18 cellular contexts compared by ENCODE assay signal in genomic region chr16:68636818-68637217, GRCh38. TPM values are rescaled to one million over a fixed set of nuclear protein-coding genes. Genes with fewer than 3 reads are reported as not detected.
DNase-seq lines count a peak whose midpoint lies in the region; ATAC-seq and TF ChIP-seq lines count a peak whose summit lies in the region.
"Had no signal": no experiment of that assay in that cellular context is flagged by ENCODE, and none has a peak within 500 bp of the region (broad histone marks: within the 10 kb centered on the region; RNA-seq: fewer than 3 reads in every experiment).

No MANE protein-coding gene starts in this region.

- DNase-seq in activated CD8-positive, alpha-beta T cell treated with anti-CD3 and anti-CD28 coated beads for 36 hours: no peak
- DNase-seq in activated CD8-positive, alpha-beta T cell treated with anti-CD3 and anti-CD28 coated beads, Interleukin-2, amount 10 ng/mL, durations not matched to agents 7 days and 5 days: no peak
- peak; percentile 8 for DNase-seq in fibroblast of pulmonary artery (ENCODE audit: low read depth)
- DNase-seq in stimulated activated naive CD8-positive, alpha-beta T cell treated with anti-CD3 and anti-CD28 coated beads, Interleukin-15, Interleukin-2, amounts not matched to agents 100 U/mL and 50 U/mL, for 24 hours: no peak
- no peak for DNase-seq in NCI-H446 treated with DMSO at 0.1 percent for 48 hours (lab: John Stamatoyannopoulos, UW)
- no peak for DNase-seq in sciatic nerve (ENCODE audit: low spot score)
- DNase-seq: activated CD4-positive, alpha-beta T cell treated with anti-CD3 and anti-CD28 coated beads, Interleukin-2, amount 50 U/mL, for 4 hours; activated naive CD8-positive, alpha-beta T cell treated with anti-CD3 and anti-CD28 coated beads, Interleukin-2, amount 10 ng/mL, durations not matched to agents 7 days and 5 days; activated T-cell treated with anti-CD3 and anti-CD28 coated beads, Interleukin-2, amount 50 U/mL, for 48 hours; DMS79; head of caudate nucleus; posterior cingulate gyrus; transverse colon had no signal

- POLR2A ChIA-PET in activated CD8-positive, alpha-beta T cell treated with anti-CD3 and anti-CD28 coated beads for 36 hours (lab: Charles Lee): no interaction called here
- POLR2A ChIA-PET in activated CD8-positive, alpha-beta T cell treated with anti-CD3 and anti-CD28 coated beads, Interleukin-2, amount 10 ng/mL, durations not matched to agents 7 days and 5 days (lab: Charles Lee): no interaction called here

- H3K4me1 Mint-ChIP-seq in activated CD8-positive, alpha-beta T cell treated with anti-CD3 and anti-CD28 coated beads for 36 hours (ENCODE audit: low read depth): peaks cover 2% of the 10 kb centered on the region
- H3K4me1 Mint-ChIP-seq in activated CD8-positive, alpha-beta T cell treated with anti-CD3 and anti-CD28 coated beads, Interleukin-2, amount 10 ng/mL, durations not matched to agents 7 days and 5 days (ENCODE audit: low read depth): no peaks in the 10 kb centered on the region
- H3K4me1 Mint-ChIP-seq in activated T-helper 17 cell treated with anti-CD3 and anti-CD28 coated beads, Interleukin-2, amount 50 U/mL, for 72 hours: no peaks in the 10 kb centered on the region

- no peak overlapping the region for H3K4me3 Mint-ChIP-seq in activated CD8-positive, alpha-beta T cell treated with anti-CD3 and anti-CD28 coated beads for 36 hours
- no peak overlapping the region for H3K4me3 Mint-ChIP-seq in activated CD8-positive, alpha-beta T cell treated with anti-CD3 and anti-CD28 coated beads, Interleukin-2, amount 10 ng/mL, durations not matched to agents 7 days and 5 days
- no peak overlapping the region for H3K4me3 Mint-ChIP-seq in activated T-helper 17 cell treated with anti-CD3 and anti-CD28 coated beads, Interleukin-2, amount 50 U/mL, for 72 hours
- H3K4me3 Mint-ChIP-seq: activated naive CD8-positive, alpha-beta T cell treated with anti-CD3 and anti-CD28 coated beads, Interleukin-2, amount 10 ng/mL, durations not matched to agents 7 days and 5 days had no signal

- CTCF ChIA-PET in activated CD8-positive, alpha-beta T cell treated with anti-CD3 and anti-CD28 coated beads for 36 hours (lab: Charles Lee): interaction anchor here (1.2 kb wide), 1 partner anchor 46 kb away, joined by 4 read pairs; no protein-coding TSS in a partner anchor
- CTCF ChIA-PET in activated CD8-positive, alpha-beta T cell treated with anti-CD3 and anti-CD28 coated beads, Interleukin-2, amount 10 ng/mL, durations not matched to agents 7 days and 5 days (lab: Charles Lee): interaction anchor here (1.0 to 1.5 kb wide), 4 partner anchors 17 to 164 kb away, joined by 3 read pairs; no protein-coding TSS in a partner anchor

- H3K36me3 Mint-ChIP-seq in activated CD8-positive, alpha-beta T cell treated with anti-CD3 and anti-CD28 coated beads for 36 hours (ENCODE audit: low read depth): no peaks in the 10 kb centered on the region
- H3K36me3 Mint-ChIP-seq in activated CD8-positive, alpha-beta T cell treated with anti-CD3 and anti-CD28 coated beads, Interleukin-2, amount 10 ng/mL, durations not matched to agents 7 days and 5 days (ENCODE audit: low read depth): no peaks in the 10 kb centered on the region
- no peaks in the 10 kb centered on the region for H3K36me3 Mint-ChIP-seq in activated T-helper 17 cell treated with anti-CD3 and anti-CD28 coated beads, Interleukin-2, amount 50 U/mL, for 72 hours (ENCODE audit: low read depth)
- H3K36me3 Mint-ChIP-seq: activated naive CD8-positive, alpha-beta T cell treated with anti-CD3 and anti-CD28 coated beads, Interleukin-2, amount 10 ng/mL, durations not matched to agents 7 days and 5 days had no signal

- intact Hi-C loops in activated CD8-positive, alpha-beta T cell treated with anti-CD3 and anti-CD28 coated beads for 36 hours (cut with micrococcal nuclease): no loop called here
- intact Hi-C loops in sciatic nerve (cut with DNase I): no loop called here

- no peak overlapping the region for H3K4me3 ChIP-seq in fibroblast of pulmonary artery (replicated peaks; ENCODE audit: low read depth, low read length)
- H3K4me3 ChIP-seq: esophagus muscularis mucosa, transverse colon had no signal

- H3K27me3 Mint-ChIP-seq in activated CD8-positive, alpha-beta T cell treated with anti-CD3 and anti-CD28 coated beads for 36 hours: peaks cover 6% of the 10 kb centered on the region
- H3K27me3 Mint-ChIP-seq in activated CD8-positive, alpha-beta T cell treated with anti-CD3 and anti-CD28 coated beads, Interleukin-2, amount 10 ng/mL, durations not matched to agents 7 days and 5 days (ENCODE audit: low read depth): peaks cover 10% of the 10 kb centered on the region
- peaks cover 13% of the 10 kb centered on the region for H3K27me3 Mint-ChIP-seq in activated T-helper 17 cell treated with anti-CD3 and anti-CD28 coated beads, Interleukin-2, amount 50 U/mL, for 72 hours

- no peak overlapping the region for H3K27ac Mint-ChIP-seq in activated CD8-positive, alpha-beta T cell treated with anti-CD3 and anti-CD28 coated beads for 36 hours
- H3K27ac Mint-ChIP-seq in activated CD8-positive, alpha-beta T cell treated with anti-CD3 and anti-CD28 coated beads, Interleukin-2, amount 10 ng/mL, durations not matched to agents 7 days and 5 days: no peak overlapping the region
- no peak overlapping the region for H3K27ac Mint-ChIP-seq in activated T-helper 17 cell treated with anti-CD3 and anti-CD28 coated beads, Interleukin-2, amount 50 U/mL, for 72 hours
- H3K27ac Mint-ChIP-seq: activated naive CD8-positive, alpha-beta T cell treated with anti-CD3 and anti-CD28 coated beads, Interleukin-2, amount 10 ng/mL, durations not matched to agents 7 days and 5 days had no signal

- no peaks in the 10 kb centered on the region for H3K9me3 Mint-ChIP-seq in activated CD8-positive, alpha-beta T cell treated with anti-CD3 and anti-CD28 coated beads for 36 hours
- no peaks in the 10 kb centered on the region for H3K9me3 Mint-ChIP-seq in activated CD8-positive, alpha-beta T cell treated with anti-CD3 and anti-CD28 coated beads, Interleukin-2, amount 10 ng/mL, durations not matched to agents 7 days and 5 days (ENCODE audit: insufficient read depth)
- H3K9me3 Mint-ChIP-seq in activated T-helper 17 cell treated with anti-CD3 and anti-CD28 coated beads, Interleukin-2, amount 50 U/mL, for 72 hours: no peaks in the 10 kb centered on the region
- H3K9me3 Mint-ChIP-seq: activated naive CD8-positive, alpha-beta T cell treated with anti-CD3 and anti-CD28 coated beads, Interleukin-2, amount 10 ng/mL, durations not matched to agents 7 days and 5 days had no signal

- TF ChIP-seq CTCF in activated CD8-positive, alpha-beta T cell treated with anti-CD3 and anti-CD28 coated beads for 36 hours (IDR thresholded peaks at IDR 0.05): no peak
- TF ChIP-seq CTCF in fibroblast of pulmonary artery (IDR thresholded peaks at IDR 0.05; ENCODE audit: low read length, missing control alignments): no peak

- peak; percentile 76 for ATAC-seq in activated CD8-positive, alpha-beta T cell treated with anti-CD3 and anti-CD28 coated beads for 36 hours
- ATAC-seq in activated CD8-positive, alpha-beta T cell treated with anti-CD3 and anti-CD28 coated beads, Interleukin-2, amount 10 ng/mL, durations not matched to agents 7 days and 5 days: no peak
- peak; percentile 62 for ATAC-seq in activated T-helper 17 cell treated with anti-CD3 and anti-CD28 coated beads, Interleukin-2, amount 50 U/mL, for 72 hours (replicated peaks)
- peak; percentile 81 for ATAC-seq in stimulated activated naive CD8-positive, alpha-beta T cell treated with anti-CD3 and anti-CD28 coated beads, Interleukin-15, Interleukin-2, amounts not matched to agents 100 U/mL and 50 U/mL, for 24 hours
- ATAC-seq in HG03280 (IDR thresholded peaks at IDR 0.05; ENCODE audit: unreplicated experiment) (no peak), sciatic nerve (no peak)

RNA-seq across cellular contexts. Expression of gene CDH3, which starts 8.3 kb away (rescaled TPM):
- 1 to 10 TPM in 1 of 2 experiments, under 1 TPM in 1; 0.65 to 2.1 TPM for total RNA-seq in activated CD8-positive, alpha-beta T cell treated with anti-CD3 and anti-CD28 coated beads for 36 hours
- not detected for total RNA-seq in activated CD8-positive, alpha-beta T cell treated with anti-CD3 and anti-CD28 coated beads, Interleukin-2, amount 10 ng/mL, durations not matched to agents 7 days and 5 days
- total RNA-seq in activated T-helper 17 cell treated with anti-CD3 and anti-CD28 coated beads, Interleukin-2, amount 50 U/mL, for 72 hours: under 1 TPM; 0.86 to 0.87 TPM
- total RNA-seq in sciatic nerve: 10.2 TPM
- total RNA-seq: A673, lung microvascular endothelial cell had no signal

Comparison
In these comparisons a context has a peak if more than half of its experiments do, and no peak if none do; other contexts are left out.
1. ATAC-seq: peak in activated CD8-positive, alpha-beta T cell treated with anti-CD3 and anti-CD28 coated beads for 36 hours (single experiment), activated T-helper 17 cell treated with anti-CD3 and anti-CD28 coated beads, Interleukin-2, amount 50 U/mL, for 72 hours (single experiment) and stimulated activated naive CD8-positive, alpha-beta T cell treated with anti-CD3 and anti-CD28 coated beads, Interleukin-15, Interleukin-2, amounts not matched to agents 100 U/mL and 50 U/mL, for 24 hours (single experiment); none in activated CD8-positive, alpha-beta T cell treated with anti-CD3 and anti-CD28 coated beads, Interleukin-2, amount 10 ng/mL, durations not matched to agents 7 days and 5 days (single experiment), HG03280 (single experiment) and sciatic nerve (single experiment).